In the genomic region with DNA sequence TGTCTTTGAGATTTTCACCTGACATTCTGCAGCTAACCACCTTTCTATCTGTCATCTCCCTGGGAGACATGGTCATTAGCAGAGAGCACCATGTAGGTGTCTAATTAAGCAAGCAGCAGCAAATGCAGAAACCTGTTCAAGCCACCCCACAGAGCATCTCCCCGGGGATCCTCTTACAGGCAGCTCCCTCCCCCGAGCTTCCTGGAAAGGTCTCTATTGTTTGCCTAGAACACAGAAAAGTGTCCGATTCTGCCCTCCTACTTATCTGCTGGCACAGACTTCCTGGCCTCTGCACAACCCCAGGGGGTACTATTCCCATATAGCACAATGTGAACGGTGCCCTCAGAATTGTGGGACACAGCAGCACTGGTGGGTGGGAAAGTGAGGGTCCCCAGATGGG, we compare ENCODE assay signal across 11 cellular contexts. TPM values are rescaled to one million over a fixed set of nuclear protein-coding genes. Genes with fewer than 3 reads are reported as not detected.
A peak's percentile ranks its signal among the peaks of the same experiment; 100 is the strongest.
DNase-seq lines count a peak whose midpoint lies in the region; ATAC-seq and TF ChIP-seq lines count a peak whose summit lies in the region.
"Had no signal": no experiment of that assay in that cellular context is flagged by ENCODE, and none has a peak within 500 bp of the region (broad histone marks: within the 10 kb centered on the region; RNA-seq: fewer than 3 reads in every experiment).

No MANE protein-coding gene starts in this region.

- POLR2A ChIA-PET in naive thymus-derived CD4-positive, alpha-beta T cell (lab: Charles Lee), result interaction anchor here (0.6 to 1.6 kb wide), 2 partner anchors 11 to 13 kb away, joined by 3 read pairs; no protein-coding TSS in a partner anchor

- CTCF ChIA-PET in naive thymus-derived CD4-positive, alpha-beta T cell (lab: Charles Lee), result no interaction called here

- H3K36me3 ChIP-seq in naive thymus-derived CD4-positive, alpha-beta T cell (ENCODE audit: control insufficient read depth in 2 of 3, insufficient read depth in 3 of 3, low read length in 3 of 3), result no peaks in the 10 kb centered on the region

- H3K36me3 Mint-ChIP-seq in T-helper 17 cell (ENCODE audit: low read depth), result peaks cover 2% of the 10 kb centered on the region
- peaks cover 0 to 1% (median 0%) of the 10 kb centered on the region in 5 donors for H3K36me3 Mint-ChIP-seq in naive thymus-derived CD4-positive, alpha-beta T cell

- H3K4me3 Mint-ChIP-seq in T-helper 17 cell, result peak overlapping the region; percentile 31
- peak overlapping the region in 7 of 10 donors; percentile 22 to 75 (median 49) for H3K4me3 Mint-ChIP-seq in naive thymus-derived CD4-positive, alpha-beta T cell
- H3K4me3 Mint-ChIP-seq: T-helper 1 cell treated with Interleukin-12 subunit alpha and Interleukin-12 subunit beta and Interleukin-4 antibody, amounts not matched to agents 30 μg/mL and 1 μg/mL, for 36 hours had no signal

- ATAC-seq in T-helper 17 cell, result no peak
- no peak for ATAC-seq in naive thymus-derived CD4-positive, alpha-beta T cell

- H3K27me3 ChIP-seq in naive thymus-derived CD4-positive, alpha-beta T cell (ENCODE audit: control insufficient read depth in 2 of 2, insufficient read depth in 2 of 2, low read length in 2 of 2), result no peaks in the 10 kb centered on the region

- intact Hi-C loops in naive thymus-derived CD4-positive, alpha-beta T cell (cut with micrococcal nuclease), result no loop called here

- H3K4me1 Mint-ChIP-seq in T-helper 17 cell, result peaks cover 9% of the 10 kb centered on the region
- peaks cover 0 to 15% (median 10%) of the 10 kb centered on the region in 7 donors for H3K4me1 Mint-ChIP-seq in naive thymus-derived CD4-positive, alpha-beta T cell

- no peak for TF ChIP-seq CTCF in foreskin fibroblast (IDR thresholded peaks at IDR 0.05; ENCODE audit: low read depth, low read length)

- H3K4me1 ChIP-seq in naive thymus-derived CD4-positive, alpha-beta T cell (ENCODE audit: control insufficient read depth in 2 of 2, insufficient read depth in 2 of 2, low read length in 2 of 2), result no peaks in the 10 kb centered on the region

- no peaks in the 10 kb centered on the region for H3K9me3 ChIP-seq in T-helper 17 cell (ENCODE audit: control insufficient read depth, low read length, poor library complexity, severe bottlenecking)
- H3K9me3 ChIP-seq in naive thymus-derived CD4-positive, alpha-beta T cell (ENCODE audit: control insufficient read depth in 2 of 3, low read length in 3 of 3), result no peaks in the 10 kb centered on the region

- DNase-seq in DMS53 (lab: John Stamatoyannopoulos, UW) (peak; percentile 69), NCI-H146 (lab: John Stamatoyannopoulos, UW) (peak; percentile 97), T-helper 17 cell (no peak), foreskin fibroblast (no peak), SIG-M5 (lab: John Stamatoyannopoulos, UW) (no peak), medulla oblongata (ENCODE audit: extremely low spot score) (no peak), NK-92 (lab: John Stamatoyannopoulos, UW; ENCODE audit: unreplicated experiment) (no peak)
- DNase-seq in naive thymus-derived CD4-positive, alpha-beta T cell, result no peak
- DNase-seq: Kasumi-1 had no signal

- H3K27ac Mint-ChIP-seq in T-helper 17 cell, result no peak overlapping the region
- H3K27ac Mint-ChIP-seq in naive thymus-derived CD4-positive, alpha-beta T cell, result peak overlapping the region in 2 of 9 donors; percentile 43 to 65
- H3K27ac Mint-ChIP-seq: activated naive CD8-positive, alpha-beta T cell; T-helper 1 cell treated with Interleukin-12 subunit alpha and Interleukin-12 subunit beta and Interleukin-4 antibody, amounts not matched to agents 30 μg/mL and 1 μg/mL, for 36 hours had no signal

- H3K27me3 Mint-ChIP-seq in T-helper 17 cell, result peaks cover 47% of the 10 kb centered on the region
- H3K27me3 Mint-ChIP-seq in naive thymus-derived CD4-positive, alpha-beta T cell, result peaks cover 0 to 6% (median 4%) of the 10 kb centered on the region in 5 donors

- no peak overlapping the region for H3K27ac ChIP-seq in naive thymus-derived CD4-positive, alpha-beta T cell (ENCODE audit: low read depth, low read length)

- no peak overlapping the region for H3K4me3 ChIP-seq in naive thymus-derived CD4-positive, alpha-beta T cell (ENCODE audit: low read length)
- H3K4me3 ChIP-seq in foreskin fibroblast (ENCODE audit: low read depth in 1 of 2, low read length in 2 of 2), result no peak overlapping the region

- H3K9me3 Mint-ChIP-seq in naive thymus-derived CD4-positive, alpha-beta T cell, result peaks cover 0 to 1% (median 0%) of the 10 kb centered on the region in 11 donors
- H3K9me3 Mint-ChIP-seq: T-helper 1 cell treated with Interleukin-12 subunit alpha and Interleukin-12 subunit beta and Interleukin-4 antibody, amounts not matched to agents 30 μg/mL and 1 μg/mL, for 36 hours had no signal

RNA-seq across cellular contexts. Expression of a gene that starts 46.1 kb away (rescaled TPM):
- under 1 TPM; 0.47 to 0.50 TPM for total RNA-seq in T-helper 17 cell
- total RNA-seq in naive thymus-derived CD4-positive, alpha-beta T cell, result 1 to 10 TPM in 1 of 5 experiments, under 1 TPM in 4; 0.05 to 1.9 (median 0.57) TPM
- under 1 TPM in 1 of 2 donors, not detected in 1; 0.24 TPM for polyA plus RNA-seq in naive thymus-derived CD4-positive, alpha-beta T cell

Comparison
In these comparisons a context has a peak if more than half of its experiments do, and no peak if none do; other contexts are left out.
1. DNase-seq: peak in DMS53 (single experiment) and NCI-H146 (single experiment); none in T-helper 17 cell (0 of 3), naive thymus-derived CD4-positive, alpha-beta T cell (0 of 9), foreskin fibroblast (0 of 2), SIG-M5 (single experiment), medulla oblongata (single experiment) and NK-92 (single experiment).